In genomic region chr9:101427957-101428655, GRCh38 we compare ENCODE assay signal across 21 cellular contexts. TPM values are rescaled to one million over a fixed set of nuclear protein-coding genes. Genes with fewer than 3 reads are reported as not detected.
A peak's percentile ranks its signal among the peaks of the same experiment; 100 is the strongest.
DNase-seq lines count a peak whose midpoint lies in the region; ATAC-seq, FAIRE-seq and TF ChIP-seq lines count a peak whose summit lies in the region.
"Had no signal": no experiment of that assay in that cellular context is flagged by ENCODE, and none has a peak within 500 bp of the region (broad histone marks: within the 10 kb centered on the region; RNA-seq: fewer than 3 reads in every experiment).

No MANE protein-coding gene starts in this region.

- TF ChIP-seq EP300 in GM12878 (IDR thresholded peaks at IDR 0.05; ENCODE audit: borderline replicate concordance in 1 of 2, control insufficient read depth in 1 of 2, low read depth in 2 of 2, low read length in 2 of 2): no peak

- in situ Hi-C loops in GM12878 (cut with MboI): no loop called here

- TF ChIP-seq POLR2A in GM12878 (IDR thresholded peaks at IDR 0.05; ENCODE audit: low read depth, low read length): no peak

- H3K27me3 ChIP-seq in GM12878 (replicated peaks in 1 of 2; ENCODE audit: control insufficient read depth in 2 of 2, insufficient read depth in 2 of 2, low read length in 1 of 2) (no peaks in the 10 kb centered on the region), aorta (ENCODE audit: control insufficient read depth in 1 of 2, insufficient read depth in 2 of 2, low read length in 1 of 2) (no peaks in the 10 kb centered on the region)

- no TSS peak for BruUV-seq in GM12878 (replicated peaks; lab: Mats Ljungman, UMichigan)

- SMC1A ChIA-PET in GM12878 (lab: Charles Lee; ENCODE audit: uncharacterized antibody, unreplicated experiment): interaction anchor here (0.6 to 2.2 kb wide), 7 partner anchors 10 to 30 kb away, joined by 3 to 9 read pairs (median 6); partner anchors contain the start of genes MRPL50 and ZNF189

- H3K4me1 ChIP-seq in GM12878 (ENCODE audit: control insufficient read depth, insufficient read depth, low read length) (peaks cover 5% of the 10 kb centered on the region; the same call in 1 of the 2 replicates), aorta (ENCODE audit: control insufficient read depth in 1 of 2, insufficient read depth in 2 of 2, low read length in 2 of 2) (no peaks in the 10 kb centered on the region)
- H3K4me1 ChIP-seq: BE2C had no signal

- H3K9me3 ChIP-seq in GM12878 (replicated peaks; ENCODE audit: control insufficient read depth, insufficient read depth, low read length) (no peaks in the 10 kb centered on the region; the same call in 1 of the 3 replicates), aorta (ENCODE audit: control insufficient read depth, low read length) (no peaks in the 10 kb centered on the region)
- H3K9me3 ChIP-seq: BE2C had no signal

- H3K79me2 ChIP-seq in GM12878 (ENCODE audit: control insufficient read depth, insufficient read depth, low read length): no peaks in the 10 kb centered on the region

- H3K27ac ChIP-seq in GM12878 (ENCODE audit: control insufficient read depth, insufficient read depth) (peak overlapping the region; percentile 26; the same call in 1 of the 2 replicates), aorta (ENCODE audit: low read depth in 1 of 2, low read length in 2 of 2) (no peak overlapping the region)
- H3K27ac ChIP-seq: GM23248, PC-9 had no signal

- 44% methylated on average over 3 of the region's 3 CpGs for WGBS in GM12878 (ENCODE audit: insufficient coverage, insufficient replicate concordance, low lambda C conversion rate, missing lambda C conversion rate)
- WGBS in aorta, 2 donors: 86 to 91% methylated on average over 3 of the region's 3 CpGs

- no peaks in the 10 kb centered on the region for H3K36me3 ChIP-seq in GM12878 (ENCODE audit: control insufficient read depth in 2 of 2, insufficient read depth in 2 of 2, low read length in 1 of 2)
- no peaks in the 10 kb centered on the region for H3K36me3 ChIP-seq in aorta (ENCODE audit: control insufficient read depth in 1 of 2, insufficient read depth in 2 of 2, low read length in 1 of 2)
- H3K36me3 ChIP-seq: BE2C had no signal

- H2AFZ ChIP-seq in GM12878 (ENCODE audit: control insufficient read depth, low read depth, low read length): peak overlapping the region; percentile 52
- H2AFZ ChIP-seq: GM23248, PC-9 had no signal

- peak; percentile 24 for DNase-seq in GM12878 (ENCODE audit: low read depth, low spot score)
- no peak for DNase-seq in aorta
- DNase-seq in DMS114 treated with DMSO at 0.1 percent for 48 hours (lab: John Stamatoyannopoulos, UW; ENCODE audit: unreplicated experiment): no peak
- DNase-seq in mucosa of gallbladder (ENCODE audit: low spot score): no peak
- no peak for DNase-seq in NCI-H1417 treated with DMSO at 0.1 percent for 48 hours (lab: John Stamatoyannopoulos, UW)
- DNase-seq: activated CD8-positive, alpha-beta memory T cell treated with anti-CD3 and anti-CD28 coated beads, Interleukin-2, amount 10 ng/mL, durations not matched to agents 7 days and 5 days; BE2C; dermis blood vessel endothelial cell; foreskin melanocyte; GM23248; kidney; NCI-H1930; PC-9; small intestine; T-helper 9 cell had no signal

- ATAC-seq in GM18511 (IDR thresholded peaks at IDR 0.05; ENCODE audit: unreplicated experiment) (peak; percentile 83), GM21390 (IDR thresholded peaks at IDR 0.05; ENCODE audit: unreplicated experiment) (peak; percentile 69), HG03135 (IDR thresholded peaks at IDR 0.05; ENCODE audit: unreplicated experiment) (peak; percentile 61), GM12878 (peak; percentile 82), aorta (ENCODE audit: low FRiP score) (no peak)
- ATAC-seq: activated CD8-positive, alpha-beta memory T cell treated with anti-CD3 and anti-CD28 coated beads, Interleukin-2, amount 10 ng/mL, durations not matched to agents 7 days and 5 days; natural killer cell treated with Interleukin-12 subunit alpha and Interleukin-12 subunit beta and Interleukin-15 and Interleukin-18, amount 100 ng/mL, for 72 hours had no signal

- H4K20me1 ChIP-seq in GM12878 (ENCODE audit: control insufficient read depth, insufficient read depth): no peaks in the 10 kb centered on the region

- H3K4me3 ChIP-seq in GM12878 (no peak overlapping the region), aorta (ENCODE audit: low read length in 2 of 2) (no peak overlapping the region)
- H3K4me3 ChIP-seq: GM23248, PC-9 had no signal

- H3K4me2 ChIP-seq in GM12878 (ENCODE audit: control insufficient read depth, insufficient read depth): no peak overlapping the region
- H3K4me2 ChIP-seq: PC-9 had no signal

- no peak for TF ChIP-seq CTCF in GM12878 (IDR thresholded peaks at IDR 0.05 in 2 of 3, conservative IDR thresholded peaks at IDR 0.05 in 1 of 3; ENCODE audit: control insufficient read depth in 2 of 3, extremely low read depth in 1 of 3, insufficient read depth in 1 of 3, low read depth in 3 of 3, low read length in 3 of 3)

- RAD21 ChIA-PET in GM12878 (lab: Charles Lee; ENCODE audit: unreplicated experiment): interaction anchor here (2.1 to 3.3 kb wide), 3 partner anchors 18 to 105 kb away, joined by 4 to 14 read pairs (median 6); partner anchors contain the start of genes MRPL50, RNF20 and ZNF189

- TF ChIP-seq RAD21 in GM12878 (IDR thresholded peaks at IDR 0.05; ENCODE audit: insufficient read depth, low read depth, low read length): no peak

- FAIRE-seq in GM12878 (lab: Jason Lieb, UNC): peak; percentile 7
- FAIRE-seq: G401.6, kidney, small intestine had no signal

- no peak overlapping the region for H3K9ac ChIP-seq in GM12878 (ENCODE audit: control insufficient read depth, insufficient read depth, low read length)
- H3K9ac ChIP-seq: GM23248 had no signal

- intact Hi-C loops in GM12878 (cut with micrococcal nuclease; ENCODE audit: unreplicated experiment): no loop called here
- intact Hi-C loops in aorta (cut with DNase I): no loop called here

- CTCF ChIA-PET in GM12878 (lab: Yijun Ruan, JAX): interaction anchor here (1.2 to 2.5 kb wide), 7 partner anchors 9 to 80 kb away, joined by 3 to 9 read pairs (median 5); no protein-coding TSS in a partner anchor

- POLR2A ChIA-PET in GM12878 (lab: Charles Lee): interaction anchor here (1.6 to 1.7 kb wide), 2 partner anchors 21 to 30 kb away, joined by 3 to 5 read pairs; partner anchors contain the start of genes MRPL50 and ZNF189

RNA-seq across cellular contexts. Expression of gene ALDOB, which starts 7.5 kb away (rescaled TPM):
- not detected in 2 replicates for total RNA-seq in GM12878 (2013; cell fraction: nucleolus; rRNA removed)
- total RNA-seq in GM12878 (2014; rRNA removed) (not detected in 2 replicates), GM12878 (2014; rRNA removed; fragmentation: Illumina TruSeq; extraction: Trizol) (not detected in 2 replicates), GM12878 (2021) (0.66 and 0.82 TPM in 2 replicates), aorta (not detected), mucosa of gallbladder (265 TPM)
- not detected for polyA plus RNA-seq in GM12878 (2011; ENCODE audit: low read depth)
- polyA plus RNA-seq in GM12878 (2011; rRNA removed) (0.04 and 0.09 TPM in 2 replicates), GM12878 (2014; fragmentation: Illumina TruSeq; extraction: Trizol) (not detected in 2 replicates), GM12878 (2014; fragmentation: Nextera tagmentation; extraction: Ambion mirVana) (not detected), GM12878 (2014; rRNA removed) (0.03 TPM in 1 of 2 replicates, not detected in the other), GM12878 (2016; fragmentation: Nextera tagmentation; extraction: Ambion mirVana) (not detected), aorta (1,000 to 10,000 TPM in 1 of 2 donors, 1 to 10 TPM in 1; 1.3 to 1,178 TPM)
- 0.10 and 0.13 TPM in 2 replicates for polyA plus RNA-seq in GM12878 (2011; cell fraction: cytosol; rRNA removed)
- polyA plus RNA-seq in GM12878 (2011; cell fraction: nucleus; rRNA removed): not detected in 2 replicates
- not detected in 2 replicates for polyA plus RNA-seq in GM12878 (2012)
- 0.41 TPM in 1 of 2 replicates, not detected in the other for polyA minus RNA-seq in GM12878 (2011; rRNA and poly(A)+ RNA removed)
- not detected in 2 replicates for polyA minus RNA-seq in GM12878 (2011; cell fraction: cytosol; rRNA and poly(A)+ RNA removed)
- polyA minus RNA-seq in GM12878 (2011; cell fraction: nucleus; rRNA and poly(A)+ RNA removed): not detected in 2 replicates
- total RNA-seq: activated CD8-positive, alpha-beta memory T cell treated with anti-CD3 and anti-CD28 coated beads, Interleukin-2, amount 10 ng/mL, durations not matched to agents 7 days and 5 days; GM23248; natural killer cell treated with Interleukin-12 subunit alpha and Interleukin-12 subunit beta and Interleukin-15 and Interleukin-18, amount 100 ng/mL, for 72 hours; PC-9; urinary bladder had no signal

RNA-seq across cellular contexts. Expression of gene ZNF189, which starts 29.5 kb away (rescaled TPM):
- 36.4 and 37.2 TPM in 2 replicates for total RNA-seq in GM12878 (2013; cell fraction: nucleolus; rRNA removed)
- 7.9 and 9.8 TPM in 2 replicates for total RNA-seq in GM12878 (2014; rRNA removed)
- total RNA-seq in GM12878 (2014; rRNA removed; fragmentation: Illumina TruSeq; extraction: Trizol): 12.2 and 12.3 TPM in 2 replicates
- total RNA-seq in GM12878 (2021): 8.7 and 9.6 TPM in 2 replicates
- 3.8 TPM for polyA plus RNA-seq in GM12878 (2011; ENCODE audit: low read depth)
- 8.6 and 13.7 TPM in 2 replicates for polyA plus RNA-seq in GM12878 (2011; rRNA removed)
- 2.6 and 3.6 TPM in 2 replicates for polyA plus RNA-seq in GM12878 (2011; cell fraction: cytosol; rRNA removed)
- polyA plus RNA-seq in GM12878 (2011; cell fraction: nucleus; rRNA removed): 9.2 and 10.7 TPM in 2 replicates
- 6.3 and 8.4 TPM in 2 replicates for polyA plus RNA-seq in GM12878 (2012)
- polyA plus RNA-seq in GM12878 (2014; fragmentation: Illumina TruSeq; extraction: Trizol): 10.7 and 12.6 TPM in 2 replicates
- 1 to 10 TPM; 3.1 to 3.6 TPM for polyA plus RNA-seq in GM12878 (2014; fragmentation: Nextera tagmentation; extraction: Ambion mirVana)
- polyA plus RNA-seq in GM12878 (2014; rRNA removed): 5.8 and 6.9 TPM in 2 replicates
- polyA plus RNA-seq in GM12878 (2016; fragmentation: Nextera tagmentation; extraction: Ambion mirVana): 1 to 10 TPM; 5.1 to 5.2 TPM
- 6.4 and 10.8 TPM in 2 replicates for polyA minus RNA-seq in GM12878 (2011; rRNA and poly(A)+ RNA removed)
- 2.7 and 3.2 TPM in 2 replicates for polyA minus RNA-seq in GM12878 (2011; cell fraction: cytosol; rRNA and poly(A)+ RNA removed)
- polyA minus RNA-seq in GM12878 (2011; cell fraction: nucleus; rRNA and poly(A)+ RNA removed): 11.7 and 14.7 TPM in 2 replicates
- total RNA-seq in aorta: 10 to 100 TPM; 20.4 to 23.3 TPM
- polyA plus RNA-seq in aorta: 1 to 10 TPM; 5.9 to 8.5 TPM
- total RNA-seq in mucosa of gallbladder: 61.4 TPM

RNA-seq across cellular contexts. Expression of gene MRPL50, which starts 29.7 kb away (rescaled TPM):
- 21.4 and 24.7 TPM in 2 replicates for total RNA-seq in GM12878 (2013; cell fraction: nucleolus; rRNA removed)
- total RNA-seq in GM12878 (2014; rRNA removed) (18.2 and 22.0 TPM in 2 replicates), GM12878 (2014; rRNA removed; fragmentation: Illumina TruSeq; extraction: Trizol) (25.2 and 25.7 TPM in 2 replicates), GM12878 (2021) (12.8 and 13.5 TPM in 2 replicates), aorta (1 to 10 TPM; 7.6 to 8.9 TPM), mucosa of gallbladder (12.1 TPM)
- polyA plus RNA-seq in GM12878 (2011; ENCODE audit: low read depth): 8.9 TPM
- polyA plus RNA-seq in GM12878 (2011; rRNA removed) (30.0 and 42.8 TPM in 2 replicates), GM12878 (2014; fragmentation: Illumina TruSeq; extraction: Trizol) (25.7 and 29.6 TPM in 2 replicates), GM12878 (2014; fragmentation: Nextera tagmentation; extraction: Ambion mirVana) (10 to 100 TPM; 50.3 to 79.4 TPM), GM12878 (2014; rRNA removed) (13.8 and 14.1 TPM in 2 replicates), GM12878 (2016; fragmentation: Nextera tagmentation; extraction: Ambion mirVana) (10 to 100 TPM; 33.9 to 34.8 TPM), aorta (1 to 10 TPM; 4.4 to 9.5 TPM)
- 7.8 and 11.4 TPM in 2 replicates for polyA plus RNA-seq in GM12878 (2011; cell fraction: cytosol; rRNA removed)
- polyA plus RNA-seq in GM12878 (2011; cell fraction: nucleus; rRNA removed): 8.9 and 9.2 TPM in 2 replicates
- 8.2 and 10.1 TPM in 2 replicates for polyA plus RNA-seq in GM12878 (2012)
- 3.5 and 5.4 TPM in 2 replicates for polyA minus RNA-seq in GM12878 (2011; rRNA and poly(A)+ RNA removed)
- polyA minus RNA-seq in GM12878 (2011; cell fraction: cytosol; rRNA and poly(A)+ RNA removed): 2.0 and 3.1 TPM in 2 replicates
- polyA minus RNA-seq in GM12878 (2011; cell fraction: nucleus; rRNA and poly(A)+ RNA removed): 4.8 and 5.7 TPM in 2 replicates

RNA-seq across cellular contexts. Expression of gene BAAT, which starts 43.3 kb away (rescaled TPM):
- not detected in 2 replicates for total RNA-seq in GM12878 (2013; cell fraction: nucleolus; rRNA removed)
- total RNA-seq in GM12878 (2014; rRNA removed) (0.06 TPM in 1 of 2 replicates, not detected in the other), GM12878 (2014; rRNA removed; fragmentation: Illumina TruSeq; extraction: Trizol) (0.04 and 0.05 TPM in 2 replicates), GM12878 (2021) (0.16 and 0.26 TPM in 2 replicates), aorta (not detected), mucosa of gallbladder (117 TPM)
- not detected for polyA plus RNA-seq in GM12878 (2011; ENCODE audit: low read depth)
- polyA plus RNA-seq in GM12878 (2011; rRNA removed) (0.04 and 0.05 TPM in 2 replicates), GM12878 (2014; fragmentation: Illumina TruSeq; extraction: Trizol) (0.06 and 0.08 TPM in 2 replicates), GM12878 (2014; fragmentation: Nextera tagmentation; extraction: Ambion mirVana) (under 1 TPM; 0.02 to 0.10 TPM), GM12878 (2014; rRNA removed) (0.08 and 0.10 TPM in 2 replicates), GM12878 (2016; fragmentation: Nextera tagmentation; extraction: Ambion mirVana) (not detected), aorta (not detected)
- not detected in 2 replicates for polyA plus RNA-seq in GM12878 (2011; cell fraction: cytosol; rRNA removed)
- polyA plus RNA-seq in GM12878 (2011; cell fraction: nucleus; rRNA removed): 0.06 and 0.12 TPM in 2 replicates
- polyA plus RNA-seq in GM12878 (2012): not detected in 2 replicates
- polyA minus RNA-seq in GM12878 (2011; rRNA and poly(A)+ RNA removed): 0.15 TPM in 1 of 2 replicates, not detected in the other
- polyA minus RNA-seq in GM12878 (2011; cell fraction: cytosol; rRNA and poly(A)+ RNA removed): not detected in 2 replicates
- polyA minus RNA-seq in GM12878 (2011; cell fraction: nucleus; rRNA and poly(A)+ RNA removed): not detected in 2 replicates
- total RNA-seq: activated CD8-positive, alpha-beta memory T cell treated with anti-CD3 and anti-CD28 coated beads, Interleukin-2, amount 10 ng/mL, durations not matched to agents 7 days and 5 days; dermis blood vessel endothelial cell; GM23248; PC-9; urinary bladder had no signal

Comparison
In these comparisons a context has a peak if more than half of its experiments do, and no peak if none do; other contexts are left out.
1. RNA of gene ALDOB, which starts 7.5 kb away (total RNA-seq): 265 TPM in mucosa of gallbladder (single experiment); 0.66 to 0.82 TPM in GM12878 and not detected in aorta; every median in the first group is over 100 times any median in the second.